Comparison of ENCODE assay signal across 14 cellular contexts in the genomic region with DNA sequence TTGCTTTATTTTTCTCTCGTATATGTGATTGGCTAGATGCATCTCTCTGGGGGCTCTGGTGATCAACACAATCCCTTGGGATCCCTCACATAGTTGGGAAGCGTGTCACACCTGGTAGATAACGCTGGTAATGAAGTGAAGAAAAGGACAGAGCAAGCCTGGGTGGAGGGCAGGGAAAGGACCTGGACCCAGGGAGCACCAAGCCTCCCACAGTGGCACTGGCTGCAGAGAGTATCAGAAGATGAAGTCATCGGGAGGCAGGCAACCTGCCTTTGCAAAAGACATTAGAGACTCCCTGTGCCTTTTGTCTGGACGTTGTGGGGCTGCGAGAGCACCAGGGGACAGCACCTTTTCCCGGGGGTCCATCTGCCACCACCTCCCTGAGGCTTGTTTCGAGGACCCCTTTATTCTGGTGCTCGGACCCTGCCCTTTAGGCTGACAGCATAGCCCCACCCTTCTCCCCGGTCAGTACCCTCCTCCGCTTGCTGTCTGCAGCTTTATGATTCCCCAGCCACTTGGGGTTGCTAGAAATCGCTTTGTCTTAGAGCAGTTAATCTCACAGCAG.
"Had no signal": no experiment of that assay in that cellular context is flagged by ENCODE, and none has a peak within 500 bp of the region (broad histone marks: within the 10 kb centered on the region; RNA-seq: fewer than 3 reads in every experiment).

No MANE protein-coding gene starts in this region.

- H3K4me3 ChIP-seq: ascending aorta, testis, upper lobe of left lung had no signal

- H3K4me1 ChIP-seq: ascending aorta, testis, upper lobe of left lung had no signal

- FAIRE-seq: endometrium had no signal

- H3K27ac ChIP-seq: ascending aorta, testis, upper lobe of left lung had no signal

- DNase-seq: activated CD4-positive, alpha-beta T cell treated with anti-CD3 and anti-CD28 coated beads for 1 hour; activated CD4-positive, alpha-beta T cell treated with anti-CD3 and anti-CD28 coated beads, Interleukin-2, amount 50 U/mL, for 4 hours; activated naive CD4-positive, alpha-beta T cell treated with anti-CD3 and anti-CD28 coated beads for 36 hours; activated naive CD8-positive, alpha-beta T cell treated with anti-CD3 and anti-CD28 coated beads, Interleukin-2, amount 50 U/mL, for 24 hours; activated T-cell treated with anti-CD3 and anti-CD28 coated beads for 4 hours; glutamatergic neuron; stimulated activated CD4-positive, alpha-beta T cell treated with anti-CD3 and anti-CD28 coated beads, Interleukin-1b, Interleukin-23, amount 100 ng/mL, for 48 hours; stimulated activated naive CD8-positive, alpha-beta T cell treated with anti-CD3 and anti-CD28 coated beads, Interleukin-15, amount 100 ng/mL, for 72 hours; testis; upper lobe of left lung had no signal

- H3K9me3 ChIP-seq: ascending aorta, testis, upper lobe of left lung had no signal

- H3K4me1 Mint-ChIP-seq: activated naive CD8-positive, alpha-beta T cell treated with anti-CD3 and anti-CD28 coated beads, Interleukin-2, amount 50 U/mL, for 24 hours; activated T-helper 17 cell treated with anti-CD3 and anti-CD28 coated beads, Interleukin-2, amount 50 U/mL, for 72 hours; nephron; stimulated activated naive CD8-positive, alpha-beta T cell treated with anti-CD3 and anti-CD28 coated beads, Interleukin-15, amount 100 ng/mL, for 72 hours had no signal

- H3K4me3 Mint-ChIP-seq: activated naive CD4-positive, alpha-beta T cell treated with anti-CD3 and anti-CD28 coated beads for 36 hours; activated naive CD8-positive, alpha-beta T cell treated with anti-CD3 and anti-CD28 coated beads, Interleukin-2, amount 50 U/mL, for 24 hours; activated T-helper 17 cell treated with anti-CD3 and anti-CD28 coated beads, Interleukin-2, amount 50 U/mL, for 72 hours; nephron; stimulated activated naive CD8-positive, alpha-beta T cell treated with anti-CD3 and anti-CD28 coated beads, Interleukin-15, amount 100 ng/mL, for 72 hours had no signal

- H3K27ac Mint-ChIP-seq: activated naive CD4-positive, alpha-beta T cell treated with anti-CD3 and anti-CD28 coated beads for 36 hours; activated naive CD8-positive, alpha-beta T cell treated with anti-CD3 and anti-CD28 coated beads, Interleukin-2, amount 50 U/mL, for 24 hours; activated T-helper 17 cell treated with anti-CD3 and anti-CD28 coated beads, Interleukin-2, amount 50 U/mL, for 72 hours; nephron; stimulated activated naive CD8-positive, alpha-beta T cell treated with anti-CD3 and anti-CD28 coated beads, Interleukin-15, amount 100 ng/mL, for 72 hours had no signal

- H3K9me3 Mint-ChIP-seq: activated naive CD4-positive, alpha-beta T cell treated with anti-CD3 and anti-CD28 coated beads for 36 hours; activated T-helper 17 cell treated with anti-CD3 and anti-CD28 coated beads, Interleukin-2, amount 50 U/mL, for 72 hours; nephron; stimulated activated naive CD8-positive, alpha-beta T cell treated with anti-CD3 and anti-CD28 coated beads, Interleukin-15, amount 100 ng/mL, for 72 hours had no signal

- H3K27me3 ChIP-seq: ascending aorta, testis, upper lobe of left lung had no signal
